In genomic region chr1:39766466-39766865, GRCh38 we compare ENCODE assay signal across 3 cellular contexts. TPM values are rescaled to one million over a fixed set of nuclear protein-coding genes. Genes with fewer than 3 reads are reported as not detected.
"Had no signal": no experiment of that assay in that cellular context is flagged by ENCODE, and none has a peak within 500 bp of the region (broad histone marks: within the 10 kb centered on the region; RNA-seq: fewer than 3 reads in every experiment).

No MANE protein-coding gene starts in this region.

RNA-seq across cellular contexts. Expression of gene OXCT2, which starts 4.7 kb away (rescaled TPM):
- total RNA-seq: naive thymus-derived CD8-positive, alpha-beta T cell; progenitor cell of endocrine pancreas; smooth muscle cell had no signal
- polyA plus RNA-seq: naive thymus-derived CD8-positive, alpha-beta T cell; smooth muscle cell had no signal

RNA-seq across cellular contexts. Expression of gene BMP8B, which starts 22.2 kb away (rescaled TPM):
- total RNA-seq: smooth muscle cell had no signal
